Comparison of ENCODE assay signal across 23 cellular contexts in the genomic region with DNA sequence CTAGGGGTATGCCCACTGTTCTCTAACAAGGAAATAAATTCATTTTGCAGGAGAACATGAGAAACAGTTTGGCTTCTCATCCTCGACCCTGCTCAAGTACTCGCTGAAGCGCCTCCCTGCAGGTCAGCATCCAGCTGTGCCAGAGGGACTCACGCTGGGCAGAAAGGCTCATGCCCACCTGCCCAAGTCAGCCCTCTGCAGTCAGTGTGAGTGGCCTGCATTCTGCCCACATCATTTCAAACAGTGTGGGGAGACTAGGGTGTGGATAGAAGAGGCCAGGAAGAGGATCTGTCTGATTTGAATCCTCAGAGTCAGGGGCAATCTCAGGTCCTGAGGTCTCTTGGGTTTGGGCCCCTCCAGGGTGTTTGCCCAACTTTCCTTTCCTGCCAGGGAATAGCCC.
"Had no signal": no experiment of that assay in that cellular context is flagged by ENCODE, and none has a peak within 500 bp of the region (broad histone marks: within the 10 kb centered on the region; RNA-seq: fewer than 3 reads in every experiment).

No MANE protein-coding gene starts in this region.

- H3K9me3 Mint-ChIP-seq: stimulated activated naive CD8-positive, alpha-beta T cell treated with anti-CD3 and anti-CD28 coated beads, Interleukin-15, Interleukin-2, amounts not matched to agents 100 ng/mL and 50 ng/mL, for 24 hours had no signal

- DNase-seq: dermis blood vessel endothelial cell; foreskin melanocyte; head of caudate nucleus; kidney; left cardiac atrium; left ventricle myocardium superior; mesenchymal stem cell; midbrain; nucleus accumbens; ovary; right lobe of liver; stimulated activated CD4-positive, alpha-beta T cell treated with anti-CD3 and anti-CD28 coated beads, Interleukin-4, amount 100 ng/mL, for 1 hour; stimulated activated CD8-positive, alpha-beta memory T cell treated with anti-CD3 and anti-CD28 coated beads, Interleukin-4, amount 100 ng/mL, for 48 hours; tibial artery; upper lobe of left lung; uterus had no signal

- H3K27me3 Mint-ChIP-seq: natural killer cell treated with Interleukin-12 subunit alpha and Interleukin-12 subunit beta and Interleukin-15 and Interleukin-18, amount 100 ng/mL, for 72 hours; stimulated activated naive CD8-positive, alpha-beta T cell treated with anti-CD3 and anti-CD28 coated beads, Interleukin-15, Interleukin-2, amounts not matched to agents 100 ng/mL and 50 ng/mL, for 24 hours had no signal

- H3K27me3 ChIP-seq: hepatocyte, neural progenitor cell, ovary, right lobe of liver, tibial artery, upper lobe of left lung, uterus had no signal

- H3K36me3 ChIP-seq: neural progenitor cell, ovary, prostate gland, right lobe of liver, tibial artery, uterus had no signal

- H3K27ac ChIP-seq: hepatocyte, neural progenitor cell, ovary, prostate gland, tibial artery, upper lobe of left lung, uterus had no signal

- H3K79me2 ChIP-seq: hepatocyte had no signal

- H2AFZ ChIP-seq: hepatocyte, neural progenitor cell had no signal

- H3K4me1 Mint-ChIP-seq: neural progenitor cell had no signal

- H3K4me3 ChIP-seq: hepatocyte, lung, neural progenitor cell, ovary, prostate gland, right lobe of liver, tibial artery, upper lobe of left lung, uterus had no signal

- H3K4me3 Mint-ChIP-seq: natural killer cell treated with Interleukin-12 subunit alpha and Interleukin-12 subunit beta and Interleukin-15 and Interleukin-18, amount 100 ng/mL, for 72 hours; neural progenitor cell; stimulated activated effector memory CD8-positive, alpha-beta T cell treated with anti-CD3 and anti-CD28 coated beads, Interleukin-12 subunit alpha, Interleukin-12 subunit beta, amount 100 ng/mL, for 72 hours; stimulated activated naive CD8-positive, alpha-beta T cell treated with anti-CD3 and anti-CD28 coated beads, Interleukin-15, Interleukin-2, amounts not matched to agents 100 ng/mL and 50 ng/mL, for 24 hours had no signal

- H3K27ac Mint-ChIP-seq: neural progenitor cell; stimulated activated effector memory CD8-positive, alpha-beta T cell treated with anti-CD3 and anti-CD28 coated beads, Interleukin-12 subunit alpha, Interleukin-12 subunit beta, amount 100 ng/mL, for 72 hours; stimulated activated naive CD8-positive, alpha-beta T cell treated with anti-CD3 and anti-CD28 coated beads, Interleukin-15, Interleukin-2, amounts not matched to agents 100 ng/mL and 50 ng/mL, for 24 hours had no signal

- H3K9ac ChIP-seq: neural progenitor cell had no signal

- H3K4me1 ChIP-seq: prostate gland, upper lobe of left lung, uterus had no signal

- ATAC-seq: left cardiac atrium; left ventricle myocardium superior; natural killer cell treated with Interleukin-12 subunit alpha and Interleukin-12 subunit beta and Interleukin-15 and Interleukin-18, amount 100 ng/mL, for 72 hours; stimulated activated effector memory CD8-positive, alpha-beta T cell treated with anti-CD3 and anti-CD28 coated beads, Interleukin-12 subunit alpha, Interleukin-12 subunit beta, amount 100 ng/mL, for 72 hours had no signal

- H3K4me2 ChIP-seq: hepatocyte, neural progenitor cell had no signal

- H3K9me3 ChIP-seq: ovary, prostate gland, right lobe of liver, tibial artery, upper lobe of left lung, uterus had no signal
